ENCODE assay signal across 1 cellular context in the genomic region with DNA sequence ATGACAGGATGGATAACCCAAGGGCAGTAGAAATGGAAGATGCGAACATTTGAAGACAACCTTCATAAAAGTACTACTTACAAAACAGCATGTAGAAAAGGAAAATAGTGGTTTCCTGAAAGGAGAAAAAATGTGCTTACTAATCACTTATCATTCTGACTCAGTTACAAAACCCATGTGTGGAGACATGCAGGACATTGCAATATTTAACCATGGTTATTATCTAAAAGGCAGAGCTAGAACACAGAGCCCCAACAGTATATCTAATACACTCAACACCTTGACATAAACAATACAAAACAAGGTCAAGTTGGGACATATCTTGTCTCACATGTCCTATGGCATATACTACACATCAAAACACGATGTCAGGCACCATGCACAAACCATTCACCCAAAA.
TF ChIP-seq lines count a peak whose summit lies in the region.

No MANE protein-coding gene starts in this region.

TF ChIP-seq in HepG2, 621 proteins besides CTCF, POLR2A, EP300 and RAD21:
- TF ChIP-seq, protein P1, sequence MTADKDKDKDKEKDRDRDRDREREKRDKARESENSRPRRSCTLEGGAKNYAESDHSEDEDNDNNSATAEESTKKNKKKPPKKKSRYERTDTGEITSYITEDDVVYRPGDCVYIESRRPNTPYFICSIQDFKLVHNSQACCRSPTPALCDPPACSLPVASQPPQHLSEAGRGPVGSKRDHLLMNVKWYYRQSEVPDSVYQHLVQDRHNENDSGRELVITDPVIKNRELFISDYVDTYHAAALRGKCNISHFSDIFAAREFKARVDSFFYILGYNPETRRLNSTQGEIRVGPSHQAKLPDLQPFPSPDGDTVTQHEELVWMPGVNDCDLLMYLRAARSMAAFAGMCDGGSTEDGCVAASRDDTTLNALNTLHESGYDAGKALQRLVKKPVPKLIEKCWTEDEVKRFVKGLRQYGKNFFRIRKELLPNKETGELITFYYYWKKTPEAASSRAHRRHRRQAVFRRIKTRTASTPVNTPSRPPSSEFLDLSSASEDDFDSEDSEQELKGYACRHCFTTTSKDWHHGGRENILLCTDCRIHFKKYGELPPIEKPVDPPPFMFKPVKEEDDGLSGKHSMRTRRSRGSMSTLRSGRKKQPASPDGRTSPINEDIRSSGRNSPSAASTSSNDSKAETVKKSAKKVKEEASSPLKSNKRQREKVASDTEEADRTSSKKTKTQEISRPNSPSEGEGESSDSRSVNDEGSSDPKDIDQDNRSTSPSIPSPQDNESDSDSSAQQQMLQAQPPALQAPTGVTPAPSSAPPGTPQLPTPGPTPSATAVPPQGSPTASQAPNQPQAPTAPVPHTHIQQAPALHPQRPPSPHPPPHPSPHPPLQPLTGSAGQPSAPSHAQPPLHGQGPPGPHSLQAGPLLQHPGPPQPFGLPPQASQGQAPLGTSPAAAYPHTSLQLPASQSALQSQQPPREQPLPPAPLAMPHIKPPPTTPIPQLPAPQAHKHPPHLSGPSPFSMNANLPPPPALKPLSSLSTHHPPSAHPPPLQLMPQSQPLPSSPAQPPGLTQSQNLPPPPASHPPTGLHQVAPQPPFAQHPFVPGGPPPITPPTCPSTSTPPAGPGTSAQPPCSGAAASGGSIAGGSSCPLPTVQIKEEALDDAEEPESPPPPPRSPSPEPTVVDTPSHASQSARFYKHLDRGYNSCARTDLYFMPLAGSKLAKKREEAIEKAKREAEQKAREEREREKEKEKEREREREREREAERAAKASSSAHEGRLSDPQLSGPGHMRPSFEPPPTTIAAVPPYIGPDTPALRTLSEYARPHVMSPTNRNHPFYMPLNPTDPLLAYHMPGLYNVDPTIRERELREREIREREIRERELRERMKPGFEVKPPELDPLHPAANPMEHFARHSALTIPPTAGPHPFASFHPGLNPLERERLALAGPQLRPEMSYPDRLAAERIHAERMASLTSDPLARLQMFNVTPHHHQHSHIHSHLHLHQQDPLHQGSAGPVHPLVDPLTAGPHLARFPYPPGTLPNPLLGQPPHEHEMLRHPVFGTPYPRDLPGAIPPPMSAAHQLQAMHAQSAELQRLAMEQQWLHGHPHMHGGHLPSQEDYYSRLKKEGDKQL (CRISPR knock-in tag; IDR thresholded peaks at IDR 0.05; ENCODE audit: low read depth), result no peak
- TF ChIP-seq, protein P2, sequence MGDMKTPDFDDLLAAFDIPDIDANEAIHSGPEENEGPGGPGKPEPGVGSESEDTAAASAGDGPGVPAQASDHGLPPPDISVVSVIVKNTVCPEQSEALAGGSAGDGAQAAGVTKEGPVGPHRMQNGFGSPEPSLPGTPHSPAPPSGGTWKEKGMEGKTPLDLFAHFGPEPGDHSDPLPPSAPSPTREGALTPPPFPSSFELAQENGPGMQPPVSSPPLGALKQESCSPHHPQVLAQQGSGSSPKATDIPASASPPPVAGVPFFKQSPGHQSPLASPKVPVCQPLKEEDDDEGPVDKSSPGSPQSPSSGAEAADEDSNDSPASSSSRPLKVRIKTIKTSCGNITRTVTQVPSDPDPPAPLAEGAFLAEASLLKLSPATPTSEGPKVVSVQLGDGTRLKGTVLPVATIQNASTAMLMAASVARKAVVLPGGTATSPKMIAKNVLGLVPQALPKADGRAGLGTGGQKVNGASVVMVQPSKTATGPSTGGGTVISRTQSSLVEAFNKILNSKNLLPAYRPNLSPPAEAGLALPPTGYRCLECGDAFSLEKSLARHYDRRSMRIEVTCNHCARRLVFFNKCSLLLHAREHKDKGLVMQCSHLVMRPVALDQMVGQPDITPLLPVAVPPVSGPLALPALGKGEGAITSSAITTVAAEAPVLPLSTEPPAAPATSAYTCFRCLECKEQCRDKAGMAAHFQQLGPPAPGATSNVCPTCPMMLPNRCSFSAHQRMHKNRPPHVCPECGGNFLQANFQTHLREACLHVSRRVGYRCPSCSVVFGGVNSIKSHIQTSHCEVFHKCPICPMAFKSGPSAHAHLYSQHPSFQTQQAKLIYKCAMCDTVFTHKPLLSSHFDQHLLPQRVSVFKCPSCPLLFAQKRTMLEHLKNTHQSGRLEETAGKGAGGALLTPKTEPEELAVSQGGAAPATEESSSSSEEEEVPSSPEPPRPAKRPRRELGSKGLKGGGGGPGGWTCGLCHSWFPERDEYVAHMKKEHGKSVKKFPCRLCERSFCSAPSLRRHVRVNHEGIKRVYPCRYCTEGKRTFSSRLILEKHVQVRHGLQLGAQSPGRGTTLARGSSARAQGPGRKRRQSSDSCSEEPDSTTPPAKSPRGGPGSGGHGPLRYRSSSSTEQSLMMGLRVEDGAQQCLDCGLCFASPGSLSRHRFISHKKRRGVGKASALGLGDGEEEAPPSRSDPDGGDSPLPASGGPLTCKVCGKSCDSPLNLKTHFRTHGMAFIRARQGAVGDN (CRISPR knock-in tag; IDR thresholded peaks at IDR 0.05), result no peak
- peak; percentile 84 for TF ChIP-seq MAFF (IDR thresholded peaks at IDR 0.05; ENCODE audit: low read depth, low read length)
- TF ChIP-seq MAFK (conservative IDR thresholded peaks at IDR 0.05 in 1 of 2, IDR thresholded peaks at IDR 0.05 in 1 of 2; ENCODE audit: low read length in 2 of 2), result peak; percentile 84 to 89
- TF ChIP-seq, protein P3, sequence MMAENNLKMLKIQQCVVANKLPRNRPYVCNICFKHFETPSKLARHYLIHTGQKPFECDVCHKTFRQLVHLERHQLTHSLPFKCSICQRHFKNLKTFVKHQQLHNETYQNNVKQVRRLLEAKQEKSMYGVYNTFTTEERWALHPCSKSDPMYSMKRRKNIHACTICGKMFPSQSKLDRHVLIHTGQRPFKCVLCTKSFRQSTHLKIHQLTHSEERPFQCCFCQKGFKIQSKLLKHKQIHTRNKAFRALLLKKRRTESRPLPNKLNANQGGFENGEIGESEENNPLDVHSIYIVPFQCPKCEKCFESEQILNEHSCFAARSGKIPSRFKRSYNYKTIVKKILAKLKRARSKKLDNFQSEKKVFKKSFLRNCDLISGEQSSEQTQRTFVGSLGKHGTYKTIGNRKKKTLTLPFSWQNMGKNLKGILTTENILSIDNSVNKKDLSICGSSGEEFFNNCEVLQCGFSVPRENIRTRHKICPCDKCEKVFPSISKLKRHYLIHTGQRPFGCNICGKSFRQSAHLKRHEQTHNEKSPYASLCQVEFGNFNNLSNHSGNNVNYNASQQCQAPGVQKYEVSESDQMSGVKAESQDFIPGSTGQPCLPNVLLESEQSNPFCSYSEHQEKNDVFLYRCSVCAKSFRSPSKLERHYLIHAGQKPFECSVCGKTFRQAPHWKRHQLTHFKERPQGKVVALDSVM (CRISPR knock-in tag; IDR thresholded peaks at IDR 0.05), result no peak
- TF ChIP-seq TCF12 (IDR thresholded peaks at IDR 0.05), result no peak
- no peak for TF ChIP-seq TCF12 (CRISPR knock-in tag; IDR thresholded peaks at IDR 0.05)
TF ChIP-seq in HepG2: peak in this region for 2.
